ENCODE assay signal across 37 cellular contexts in the genomic region with DNA sequence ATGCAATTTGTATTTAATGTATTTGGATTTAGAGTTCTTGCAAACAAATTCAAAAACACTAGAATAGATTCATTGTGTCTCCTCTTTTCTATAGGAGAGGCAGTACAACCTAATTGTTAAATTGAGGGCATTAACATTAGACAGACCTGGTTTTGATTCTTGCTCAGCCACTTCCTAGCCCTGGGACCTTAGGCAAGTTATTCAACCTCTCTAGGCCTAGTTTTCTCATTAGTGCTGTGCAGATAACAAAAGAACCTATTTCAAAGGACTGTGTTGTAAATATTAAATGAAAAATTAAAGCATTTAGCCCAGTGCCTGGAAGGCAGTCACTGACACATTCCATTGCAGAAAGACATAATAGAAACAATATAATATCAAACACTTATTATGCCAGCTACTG.
"Had no signal": no experiment of that assay in that cellular context is flagged by ENCODE, and none has a peak within 500 bp of the region (broad histone marks: within the 10 kb centered on the region; RNA-seq: fewer than 3 reads in every experiment).

No MANE protein-coding gene starts in this region.

- DNase-seq: activated effector memory CD4-positive, alpha-beta T cell treated with anti-CD3 and anti-CD28 coated beads, Interleukin-2, amount 50 U/mL, for 16 hours; activated effector memory CD4-positive, alpha-beta T cell treated with Interleukin-2 at 50 U/mL for 16 hours; activated gamma-delta T cell; activated gamma-delta T cell treated with Interleukin-2 at 50 U/mL for 16 hours; activated naive CD4-positive, alpha-beta T cell; activated naive CD4-positive, alpha-beta T cell treated with anti-CD3 and anti-CD28 coated beads for 36 hours; activated naive CD4-positive, alpha-beta T cell treated with anti-CD3 and anti-CD28 coated beads, Interleukin-2, amount 10 ng/mL, durations not matched to agents 7 days and 5 days; activated naive CD4-positive, alpha-beta T cell treated with anti-CD3 and anti-CD28 coated beads, Interleukin-2, amount 50 U/mL, for 16 hours; activated naive CD4-positive, alpha-beta T cell treated with Interleukin-2 at 50 U/mL for 16 hours; activated naive CD8-positive, alpha-beta T cell treated with anti-CD3 and anti-CD28 coated beads for 36 hours; activated naive CD8-positive, alpha-beta T cell treated with anti-CD3 and anti-CD28 coated beads, Interleukin-2, amount 10 ng/mL, durations not matched to agents 7 days and 5 days; activated naive CD8-positive, alpha-beta T cell treated with anti-CD3 and anti-CD28 coated beads, Interleukin-2, amount 50 U/mL, for 24 hours; activated T-cell treated with anti-CD3 and anti-CD28 coated beads, Interleukin-2, amount 50 U/mL, for 1 hour; activated T-cell treated with anti-CD3 and anti-CD28 coated beads, Interleukin-2, amount 50 U/mL, for 24 hours; activated T-cell treated with anti-CD3 and anti-CD28 coated beads, Interleukin-2, amount 50 U/mL, for 4 hours; activated T-cell treated with anti-CD3 and anti-CD28 coated beads, Interleukin-2, amount 50 U/mL, for 48 hours; activated T-cell treated with anti-CD3 and anti-CD28 coated beads, Interleukin-2, amount 50 U/mL, for 72 hours; adrenal gland; amniotic stem cell; anterior cingulate cortex; aorta; body of pancreas; caudate nucleus; central memory CD4-positive, alpha-beta T cell; cerebellar nuclear complex had no signal

- H3K4me1 ChIP-seq: adrenal gland, ascending aorta, body of pancreas had no signal

- H3K36me3 ChIP-seq: adrenal gland, ascending aorta, brain microvascular endothelial cell, breast epithelium, cardiac muscle cell had no signal

- H3K9me3 ChIP-seq: adrenal gland, ascending aorta, body of pancreas, breast epithelium had no signal

- H3K27ac Mint-ChIP-seq: activated naive CD4-positive, alpha-beta T cell treated with anti-CD3 and anti-CD28 coated beads for 36 hours; activated naive CD4-positive, alpha-beta T cell treated with anti-CD3 and anti-CD28 coated beads, Interleukin-2, amount 10 ng/mL, durations not matched to agents 7 days and 5 days; activated naive CD4-positive, alpha-beta T cell treated with anti-CD3 and anti-CD28 coated beads, Interleukin-2, amount 50 U/mL, for 24 hours; activated naive CD4-positive, alpha-beta T cell treated with anti-CD3 and anti-CD28 coated beads, Interleukin-2, amount 50 U/mL, for 72 hours; activated naive CD8-positive, alpha-beta T cell; activated naive CD8-positive, alpha-beta T cell treated with anti-CD3 and anti-CD28 coated beads for 36 hours; activated naive CD8-positive, alpha-beta T cell treated with anti-CD3 and anti-CD28 coated beads, Interleukin-2, amount 10 ng/mL, durations not matched to agents 7 days and 5 days; activated naive CD8-positive, alpha-beta T cell treated with anti-CD3 and anti-CD28 coated beads, Interleukin-2, amount 50 U/mL, for 24 hours; activated T-cell treated with anti-CD3 and anti-CD28 coated beads, Interleukin-2, amount 50 U/mL, for 24 hours; activated T-cell treated with anti-CD3 and anti-CD28 coated beads, Interleukin-2, amount 50 U/mL, for 72 hours; activated T-helper 1 cell treated with anti-CD3 and anti-CD28 coated beads, Interleukin-12 subunit alpha, Interleukin-12 subunit beta, Interleukin-2, Interleukin-4 antibody, amounts not matched to agents 30 ng/mL and 10 ng/mL and 1 ng/mL, durations not matched to agents 14 hours and 24 hours and 36 hours; activated T-helper 17 cell treated with anti-CD3 and anti-CD28 coated beads, Interleukin-2, amount 50 U/mL, for 72 hours; activated T-helper 2 cell treated with anti-CD3 and anti-CD28 coated beads, Interferon-gamma antibody, Interleukin-2, Interleukin-4, amounts not matched to agents 10 μg/mL and 5 μg/mL and 100 μg/mL, durations not matched to agents 14 hours and 24 hours and 36 hours; brain had no signal

- H3K4me3 Mint-ChIP-seq: activated naive CD4-positive, alpha-beta T cell treated with anti-CD3 and anti-CD28 coated beads for 36 hours; activated naive CD4-positive, alpha-beta T cell treated with anti-CD3 and anti-CD28 coated beads, Interleukin-2, amount 10 ng/mL, durations not matched to agents 7 days and 5 days; activated naive CD4-positive, alpha-beta T cell treated with anti-CD3 and anti-CD28 coated beads, Interleukin-2, amount 50 U/mL, for 24 hours; activated naive CD8-positive, alpha-beta T cell; activated naive CD8-positive, alpha-beta T cell treated with anti-CD3 and anti-CD28 coated beads for 36 hours; activated naive CD8-positive, alpha-beta T cell treated with anti-CD3 and anti-CD28 coated beads, Interleukin-2, amount 10 ng/mL, durations not matched to agents 7 days and 5 days; activated naive CD8-positive, alpha-beta T cell treated with anti-CD3 and anti-CD28 coated beads, Interleukin-2, amount 50 U/mL, for 24 hours; activated T-cell treated with anti-CD3 and anti-CD28 coated beads, Interleukin-2, amount 50 U/mL, for 24 hours; activated T-cell treated with anti-CD3 and anti-CD28 coated beads, Interleukin-2, amount 50 U/mL, for 4 hours; activated T-cell treated with anti-CD3 and anti-CD28 coated beads, Interleukin-2, amount 50 U/mL, for 72 hours; activated T-helper 1 cell treated with anti-CD3 and anti-CD28 coated beads, Interleukin-12 subunit alpha, Interleukin-12 subunit beta, Interleukin-2, Interleukin-4 antibody, amounts not matched to agents 30 ng/mL and 10 ng/mL and 1 ng/mL, durations not matched to agents 14 hours and 24 hours and 36 hours; activated T-helper 17 cell treated with anti-CD3 and anti-CD28 coated beads, Interleukin-2, amount 50 U/mL, for 72 hours; brain; central memory CD8-positive, alpha-beta T cell had no signal

- H3K27ac ChIP-seq: adrenal gland, ascending aorta, body of pancreas, brain microvascular endothelial cell, breast epithelium had no signal

- H3K27me3 ChIP-seq: adrenal gland, ascending aorta, body of pancreas, brain microvascular endothelial cell, breast epithelium, cardiac muscle cell had no signal

- H3K4me1 Mint-ChIP-seq: activated naive CD4-positive, alpha-beta T cell treated with anti-CD3 and anti-CD28 coated beads, Interleukin-2, amount 10 ng/mL, durations not matched to agents 7 days and 5 days; activated naive CD4-positive, alpha-beta T cell treated with anti-CD3 and anti-CD28 coated beads, Interleukin-2, amount 50 U/mL, for 24 hours; activated naive CD8-positive, alpha-beta T cell treated with anti-CD3 and anti-CD28 coated beads for 36 hours; activated naive CD8-positive, alpha-beta T cell treated with anti-CD3 and anti-CD28 coated beads, Interleukin-2, amount 10 ng/mL, durations not matched to agents 7 days and 5 days; activated naive CD8-positive, alpha-beta T cell treated with anti-CD3 and anti-CD28 coated beads, Interleukin-2, amount 50 U/mL, for 24 hours; activated T-helper 17 cell treated with anti-CD3 and anti-CD28 coated beads, Interleukin-2, amount 50 U/mL, for 72 hours; brain; central memory CD8-positive, alpha-beta T cell had no signal

- H3K9me3 Mint-ChIP-seq: activated naive CD4-positive, alpha-beta T cell treated with anti-CD3 and anti-CD28 coated beads for 36 hours; activated naive CD4-positive, alpha-beta T cell treated with anti-CD3 and anti-CD28 coated beads, Interleukin-2, amount 10 ng/mL, durations not matched to agents 7 days and 5 days; activated naive CD4-positive, alpha-beta T cell treated with anti-CD3 and anti-CD28 coated beads, Interleukin-2, amount 50 U/mL, for 24 hours; activated naive CD4-positive, alpha-beta T cell treated with anti-CD3 and anti-CD28 coated beads, Interleukin-2, amount 50 U/mL, for 72 hours; activated naive CD8-positive, alpha-beta T cell treated with anti-CD3 and anti-CD28 coated beads for 36 hours; activated naive CD8-positive, alpha-beta T cell treated with anti-CD3 and anti-CD28 coated beads, Interleukin-2, amount 10 ng/mL, durations not matched to agents 7 days and 5 days; activated naive CD8-positive, alpha-beta T cell treated with anti-CD3 and anti-CD28 coated beads, Interleukin-2, amount 50 U/mL, for 24 hours; activated T-cell treated with anti-CD3 and anti-CD28 coated beads, Interleukin-2, amount 50 U/mL, for 24 hours; activated T-cell treated with anti-CD3 and anti-CD28 coated beads, Interleukin-2, amount 50 U/mL, for 4 hours; activated T-cell treated with anti-CD3 and anti-CD28 coated beads, Interleukin-2, amount 50 U/mL, for 72 hours; activated T-helper 1 cell treated with anti-CD3 and anti-CD28 coated beads, Interleukin-12 subunit alpha, Interleukin-12 subunit beta, Interleukin-2, Interleukin-4 antibody, amounts not matched to agents 30 ng/mL and 10 ng/mL and 1 ng/mL, durations not matched to agents 14 hours and 24 hours and 36 hours; activated T-helper 17 cell treated with anti-CD3 and anti-CD28 coated beads, Interleukin-2, amount 50 U/mL, for 72 hours; activated T-helper 2 cell treated with anti-CD3 and anti-CD28 coated beads, Interferon-gamma antibody, Interleukin-2, Interleukin-4, amounts not matched to agents 10 μg/mL and 5 μg/mL and 100 μg/mL, durations not matched to agents 14 hours and 24 hours and 36 hours; brain; central memory CD8-positive, alpha-beta T cell had no signal

- H3K36me3 Mint-ChIP-seq: activated naive CD4-positive, alpha-beta T cell treated with anti-CD3 and anti-CD28 coated beads, Interleukin-2, amount 10 ng/mL, durations not matched to agents 7 days and 5 days; activated naive CD4-positive, alpha-beta T cell treated with anti-CD3 and anti-CD28 coated beads, Interleukin-2, amount 50 U/mL, for 24 hours; activated naive CD4-positive, alpha-beta T cell treated with anti-CD3 and anti-CD28 coated beads, Interleukin-2, amount 50 U/mL, for 72 hours; activated naive CD8-positive, alpha-beta T cell treated with anti-CD3 and anti-CD28 coated beads for 36 hours; activated naive CD8-positive, alpha-beta T cell treated with anti-CD3 and anti-CD28 coated beads, Interleukin-2, amount 10 ng/mL, durations not matched to agents 7 days and 5 days; brain had no signal

- H3K4me3 ChIP-seq: adrenal gland, ascending aorta, body of pancreas, breast epithelium, cardiac muscle cell had no signal

- ATAC-seq: activated naive CD4-positive, alpha-beta T cell treated with anti-CD3 and anti-CD28 coated beads, Interleukin-2, amount 50 U/mL, for 72 hours; activated naive CD8-positive, alpha-beta T cell treated with anti-CD3 and anti-CD28 coated beads, Interleukin-2, amount 50 U/mL, for 24 hours; activated T-cell treated with anti-CD3 and anti-CD28 coated beads, Interleukin-2, amount 50 U/mL, for 4 hours; activated T-cell treated with anti-CD3 and anti-CD28 coated beads, Interleukin-2, amount 50 U/mL, for 72 hours; activated T-helper 17 cell treated with anti-CD3 and anti-CD28 coated beads, Interleukin-2, amount 50 U/mL, for 72 hours; body of pancreas had no signal

- H3K27me3 Mint-ChIP-seq: activated naive CD4-positive, alpha-beta T cell treated with anti-CD3 and anti-CD28 coated beads, Interleukin-2, amount 10 ng/mL, durations not matched to agents 7 days and 5 days; activated naive CD4-positive, alpha-beta T cell treated with anti-CD3 and anti-CD28 coated beads, Interleukin-2, amount 50 U/mL, for 24 hours; activated naive CD8-positive, alpha-beta T cell; activated naive CD8-positive, alpha-beta T cell treated with anti-CD3 and anti-CD28 coated beads for 36 hours; activated naive CD8-positive, alpha-beta T cell treated with anti-CD3 and anti-CD28 coated beads, Interleukin-2, amount 10 ng/mL, durations not matched to agents 7 days and 5 days; activated naive CD8-positive, alpha-beta T cell treated with anti-CD3 and anti-CD28 coated beads, Interleukin-2, amount 50 U/mL, for 24 hours; activated T-cell treated with anti-CD3 and anti-CD28 coated beads, Interleukin-2, amount 50 U/mL, for 24 hours; activated T-helper 17 cell treated with anti-CD3 and anti-CD28 coated beads, Interleukin-2, amount 50 U/mL, for 72 hours; brain; central memory CD8-positive, alpha-beta T cell had no signal
